Comparison of ENCODE assay signal across 8 cellular contexts in the genomic region with DNA sequence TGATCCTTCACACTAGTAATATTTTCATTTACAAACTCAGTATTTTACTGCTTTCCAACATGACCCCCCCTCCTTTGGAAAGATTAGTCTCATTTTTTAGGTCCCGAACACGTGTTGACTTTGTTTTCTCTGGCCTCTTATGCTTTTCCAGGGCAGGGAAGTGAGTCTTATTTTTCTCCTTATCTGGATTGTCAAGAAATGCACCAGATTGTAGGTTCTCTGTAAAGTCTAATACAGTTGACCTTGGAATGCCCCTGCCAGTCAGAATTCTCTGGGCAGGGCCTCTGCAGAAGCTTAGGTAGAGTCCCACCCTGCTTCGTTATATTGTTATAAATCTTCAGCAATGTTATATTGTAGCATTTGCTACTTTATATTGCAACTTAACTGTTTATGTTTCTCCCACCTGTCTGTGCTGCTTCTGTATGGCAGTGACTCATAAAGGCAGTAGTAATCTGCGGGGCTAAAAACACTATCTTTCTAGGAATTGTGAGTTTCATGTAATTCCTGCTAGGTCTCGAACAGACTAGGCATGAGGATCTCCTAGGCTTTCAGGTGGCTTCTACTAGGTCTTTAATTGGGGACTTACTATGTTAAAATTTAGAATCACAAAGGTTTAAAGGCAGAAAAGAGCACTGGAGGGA. TPM values are rescaled to one million over a fixed set of nuclear protein-coding genes. Genes with fewer than 3 reads are reported as not detected.
A peak's percentile ranks its signal among the peaks of the same experiment; 100 is the strongest.
DNase-seq lines count a peak whose midpoint lies in the region; ATAC-seq and TF ChIP-seq lines count a peak whose summit lies in the region.

No MANE protein-coding gene starts in this region.

- peak overlapping the region in 1 of 2 donors; percentile 96 for H3K27ac Mint-ChIP-seq in effector memory CD8-positive, alpha-beta T cell
- peak overlapping the region; percentile 99 for H3K27ac Mint-ChIP-seq in progenitor cell of endocrine pancreas

- H3K4me1 Mint-ChIP-seq in effector memory CD8-positive, alpha-beta T cell (ENCODE audit: low read depth in 2 of 2): peaks cover 19 to 36% of the 10 kb centered on the region in 2 donors
- peaks cover 40% of the 10 kb centered on the region for H3K4me1 Mint-ChIP-seq in progenitor cell of endocrine pancreas (ENCODE audit: low read depth)

- H3K36me3 Mint-ChIP-seq in effector memory CD8-positive, alpha-beta T cell (ENCODE audit: insufficient read depth): peaks cover 19% of the 10 kb centered on the region
- H3K36me3 Mint-ChIP-seq in progenitor cell of endocrine pancreas (ENCODE audit: insufficient read depth): no peaks in the 10 kb centered on the region

- H3K4me3 Mint-ChIP-seq in effector memory CD8-positive, alpha-beta T cell: peak overlapping the region; percentile 92 to 93
- peak overlapping the region; percentile 88 for H3K4me3 Mint-ChIP-seq in progenitor cell of endocrine pancreas (ENCODE audit: low read depth)

- DNase-seq in ELR (ENCODE audit: low read depth) (peak; percentile 16), NCI-H69 (lab: John Stamatoyannopoulos, UW) (peak; percentile 36), progenitor cell of endocrine pancreas (ENCODE audit: low spot score, unreplicated experiment) (no peak), SHP77 (lab: John Stamatoyannopoulos, UW) (no peak)
- no peak for DNase-seq in effector memory CD8-positive, alpha-beta T cell
- DNase-seq in stimulated activated CD4-positive, alpha-beta T cell treated with anti-CD3 and anti-CD28 coated beads, Interleukin-1b, Interleukin-23, amount 100 ng/mL, for 48 hours: no peak
- no peak for DNase-seq in activated CD8-positive, alpha-beta memory T cell treated with anti-CD3 and anti-CD28 coated beads, Interleukin-2, amount 50 U/mL, for 48 hours

- H3K27me3 Mint-ChIP-seq in effector memory CD8-positive, alpha-beta T cell: no peaks in the 10 kb centered on the region
- H3K27me3 Mint-ChIP-seq in progenitor cell of endocrine pancreas: no peaks in the 10 kb centered on the region

- TF ChIP-seq CTCF in progenitor cell of endocrine pancreas (IDR thresholded peaks at IDR 0.05; ENCODE audit: unreplicated experiment): no peak

- no peak for ATAC-seq in effector memory CD8-positive, alpha-beta T cell (replicated peaks)
- no peak for ATAC-seq in HG03039 (IDR thresholded peaks at IDR 0.05; ENCODE audit: unreplicated experiment)

- H3K9me3 Mint-ChIP-seq in effector memory CD8-positive, alpha-beta T cell: no peaks in the 10 kb centered on the region
- H3K9me3 Mint-ChIP-seq in progenitor cell of endocrine pancreas (ENCODE audit: low read depth): no peaks in the 10 kb centered on the region

RNA-seq across cellular contexts. Expression of a gene that starts 2.0 kb away (rescaled TPM):
- 28.5 and 30.4 TPM in 2 replicates for total RNA-seq in progenitor cell of endocrine pancreas

Comparison
In these comparisons a context has a peak if more than half of its experiments do, and no peak if none do; other contexts are left out.
1. DNase-seq: peak in ELR (single experiment) and NCI-H69 (single experiment); none in effector memory CD8-positive, alpha-beta T cell (0 of 3), progenitor cell of endocrine pancreas (single experiment), stimulated activated CD4-positive, alpha-beta T cell treated with anti-CD3 and anti-CD28 coated beads, Interleukin-1b, Interleukin-23, amount 100 ng/mL, for 48 hours (single experiment), SHP77 (0 of 2) and activated CD8-positive, alpha-beta memory T cell treated with anti-CD3 and anti-CD28 coated beads, Interleukin-2, amount 50 U/mL, for 48 hours (single experiment).